In genomic region chr16:74633686-74634085, GRCh38 we compare ENCODE assay signal across 18 cellular contexts. TPM values are rescaled to one million over a fixed set of nuclear protein-coding genes. Genes with fewer than 3 reads are reported as not detected.
DNase-seq lines count a peak whose midpoint lies in the region; FAIRE-seq and TF ChIP-seq lines count a peak whose summit lies in the region.
"Had no signal": no experiment of that assay in that cellular context is flagged by ENCODE, and none has a peak within 500 bp of the region (broad histone marks: within the 10 kb centered on the region; RNA-seq: fewer than 3 reads in every experiment).

No MANE protein-coding gene starts in this region.

- no peak overlapping the region for H2BK15ac ChIP-seq in mesendoderm (replicated peaks; ENCODE audit: low read depth)

- H2BK5ac ChIP-seq in mesendoderm (ENCODE audit: low read length), result no peak overlapping the region

- CTCF ChIA-PET in A673 (lab: Charles Lee), result no interaction called here

- no peak overlapping the region for H2AK5ac ChIP-seq in mesendoderm (ENCODE audit: low read length)

- BruUV-seq in A673 (replicated peaks; lab: Mats Ljungman, UMichigan), result no TSS peak

- POLR2A ChIA-PET in A673 (lab: Charles Lee; ENCODE audit: low non-redundant PET), result no interaction called here

- no peak overlapping the region for H3K4ac ChIP-seq in mesendoderm (ENCODE audit: low read depth, low read length)

- H3K9ac ChIP-seq in mesendoderm (ENCODE audit: low read length), result no peak overlapping the region
- H3K9ac ChIP-seq: BLaER1 had no signal

- no peak overlapping the region for H3K4me2 ChIP-seq in mesendoderm (ENCODE audit: low read length)
- H3K4me2 ChIP-seq: BLaER1 had no signal

- no peaks in the 10 kb centered on the region for H3K9me3 ChIP-seq in ascending aorta
- H3K9me3 ChIP-seq in A673 (ENCODE audit: low read depth, low read length, poor library complexity, severe bottlenecking), result no peaks in the 10 kb centered on the region
- H3K9me3 ChIP-seq: BLaER1, Caco-2 had no signal

- H2BK120ac ChIP-seq in mesendoderm (ENCODE audit: low read depth, low read length), result no peak overlapping the region

- H3K4me3 ChIP-seq in bronchial epithelial cell (ENCODE audit: low read depth, low read length), result no peak overlapping the region
- H3K4me3 ChIP-seq in mesendoderm (ENCODE audit: low read length), result no peak overlapping the region
- H3K4me3 ChIP-seq in ascending aorta, result no peak overlapping the region
- H3K4me3 ChIP-seq in A673 (ENCODE audit: low read depth, low read length, poor library complexity, severe bottlenecking), result no peak overlapping the region
- H3K4me3 ChIP-seq: BLaER1 had no signal

- H3K27me3 ChIP-seq in bronchial epithelial cell (ENCODE audit: control insufficient read depth, insufficient read depth, low read length) (no peaks in the 10 kb centered on the region), mesendoderm (ENCODE audit: insufficient read depth, low read length, poor library complexity) (no peaks in the 10 kb centered on the region), ascending aorta (no peaks in the 10 kb centered on the region), A673 (replicated peaks; ENCODE audit: insufficient read depth, low read depth, low read length, poor library complexity) (no peaks in the 10 kb centered on the region)
- H3K27me3 ChIP-seq: BLaER1 had no signal

- H3K79me2 ChIP-seq in mesendoderm (ENCODE audit: control insufficient read depth, insufficient read depth, low read length), result no peaks in the 10 kb centered on the region

- H3K79me1 ChIP-seq in mesendoderm (ENCODE audit: low read length), result peaks cover 6% of the 10 kb centered on the region

- H4K8ac ChIP-seq in mesendoderm (ENCODE audit: low read depth, low read length), result no peak overlapping the region

- no CpG with 5 or more reads among the region's 7 CpGs for WGBS in mesendoderm (ENCODE audit: extremely low coverage, insufficient coverage, low lambda C conversion rate)

- H3K36me3 ChIP-seq in bronchial epithelial cell (ENCODE audit: control insufficient read depth, insufficient read depth, low read length) (peaks cover 13% of the 10 kb centered on the region), mesendoderm (ENCODE audit: control insufficient read depth, insufficient read depth, low read length) (peaks cover 24% of the 10 kb centered on the region), ascending aorta (peaks cover 46 to 66% of the 10 kb centered on the region in 2 donors), A673 (ENCODE audit: insufficient read depth, low read length, poor library complexity, severe bottlenecking) (peaks cover 95% of the 10 kb centered on the region)

- H3K56ac ChIP-seq in mesendoderm (ENCODE audit: low read length), result no peak overlapping the region

- intact Hi-C loops in ascending aorta (cut with DNase I) (no loop called here), A673 (cut with micrococcal nuclease; ENCODE audit: unreplicated experiment) (no loop called here)

- H3K4me1 ChIP-seq in mesendoderm (ENCODE audit: control insufficient read depth, low read depth, low read length) (no peaks in the 10 kb centered on the region), ascending aorta (no peaks in the 10 kb centered on the region), A673 (ENCODE audit: insufficient read depth, low read length, poor library complexity, severe bottlenecking) (no peaks in the 10 kb centered on the region)
- H3K4me1 ChIP-seq: BLaER1 had no signal

- H3K27ac ChIP-seq in mesendoderm (ENCODE audit: low read depth, low read length) (no peak overlapping the region), ascending aorta (no peak overlapping the region), A673 (ENCODE audit: low read depth, low read length, poor library complexity, severe bottlenecking) (no peak overlapping the region)
- H3K27ac ChIP-seq: 22Rv1, BLaER1 had no signal

- TF ChIP-seq CTCF in bronchial epithelial cell (IDR thresholded peaks at IDR 0.05; ENCODE audit: insufficient read depth, low read length, severe bottlenecking) (no peak), ascending aorta (IDR thresholded peaks at IDR 0.05) (no peak), A673 (conservative IDR thresholded peaks at IDR 0.05; ENCODE audit: low read depth, low read length) (no peak)

- no peak overlapping the region for H3K23ac ChIP-seq in mesendoderm (ENCODE audit: low read length)

- H4K5ac ChIP-seq in mesendoderm (ENCODE audit: low read length), result no peak overlapping the region

- FAIRE-seq in bronchial epithelial cell (lab: Jason Lieb, UNC), result no peak
- FAIRE-seq: GM12892 had no signal

- no peak overlapping the region for H3K18ac ChIP-seq in mesendoderm (ENCODE audit: low read length)

- DNase-seq in activated CD8-positive, alpha-beta memory T cell treated with anti-CD3 and anti-CD28 coated beads, Interleukin-2, amount 50 U/mL, for 48 hours, result peak; percentile 29
- DNase-seq in activated CD8-positive, alpha-beta memory T cell treated with anti-CD3 and anti-CD28 coated beads, Interleukin-2, amount 50 U/mL, for 4 hours, result no peak
- DNase-seq in NCI-H226 (peak; percentile 33), bronchial epithelial cell (ENCODE audit: low read depth) (peak; percentile 32), mesendoderm (peak; percentile 51), ascending aorta (ENCODE audit: low spot score in 2 of 2) (no peak), A673 (ENCODE audit: low spot score) (no peak), NAMALWA (ENCODE audit: low spot score) (no peak)
- DNase-seq: AML-193; CD8-positive, alpha-beta memory T cell; DND-41; GDM1; GOT3; H9 had no signal

RNA-seq across cellular contexts. Expression of gene GLG1, which starts 26.8 kb away (rescaled TPM):
- total RNA-seq in bronchial epithelial cell (65.0 and 71.2 TPM in 2 replicates), ascending aorta (77.0 TPM), A673 (2021) (487 and 587 TPM in 2 replicates)
- polyA plus RNA-seq in mesendoderm (2013, experiment 1 of 2), result 42.2 TPM
- polyA plus RNA-seq in mesendoderm (2013, experiment 2 of 2), result 42.7 TPM

RNA-seq across cellular contexts. Expression of gene RFWD3, which starts 33.0 kb away (rescaled TPM):
- 11.6 and 13.7 TPM in 2 replicates for total RNA-seq in bronchial epithelial cell
- 68.9 TPM for polyA plus RNA-seq in mesendoderm (2013, experiment 1 of 2)
- polyA plus RNA-seq in mesendoderm (2013, experiment 2 of 2), result 62.0 TPM
- total RNA-seq in ascending aorta, result 54.6 TPM
- total RNA-seq in A673 (2021), result 127 and 138 TPM in 2 replicates

Comparison
In these comparisons a context has a peak if more than half of its experiments do, and no peak if none do; other contexts are left out.
1. DNase-seq: peak in activated CD8-positive, alpha-beta memory T cell treated with anti-CD3 and anti-CD28 coated beads, Interleukin-2, amount 50 U/mL, for 48 hours (single experiment), NCI-H226 (single experiment), bronchial epithelial cell (single experiment) and mesendoderm (single experiment); none in activated CD8-positive, alpha-beta memory T cell treated with anti-CD3 and anti-CD28 coated beads, Interleukin-2, amount 50 U/mL, for 4 hours (single experiment), ascending aorta (0 of 2), A673 (single experiment) and NAMALWA (single experiment).